In the genomic region with DNA sequence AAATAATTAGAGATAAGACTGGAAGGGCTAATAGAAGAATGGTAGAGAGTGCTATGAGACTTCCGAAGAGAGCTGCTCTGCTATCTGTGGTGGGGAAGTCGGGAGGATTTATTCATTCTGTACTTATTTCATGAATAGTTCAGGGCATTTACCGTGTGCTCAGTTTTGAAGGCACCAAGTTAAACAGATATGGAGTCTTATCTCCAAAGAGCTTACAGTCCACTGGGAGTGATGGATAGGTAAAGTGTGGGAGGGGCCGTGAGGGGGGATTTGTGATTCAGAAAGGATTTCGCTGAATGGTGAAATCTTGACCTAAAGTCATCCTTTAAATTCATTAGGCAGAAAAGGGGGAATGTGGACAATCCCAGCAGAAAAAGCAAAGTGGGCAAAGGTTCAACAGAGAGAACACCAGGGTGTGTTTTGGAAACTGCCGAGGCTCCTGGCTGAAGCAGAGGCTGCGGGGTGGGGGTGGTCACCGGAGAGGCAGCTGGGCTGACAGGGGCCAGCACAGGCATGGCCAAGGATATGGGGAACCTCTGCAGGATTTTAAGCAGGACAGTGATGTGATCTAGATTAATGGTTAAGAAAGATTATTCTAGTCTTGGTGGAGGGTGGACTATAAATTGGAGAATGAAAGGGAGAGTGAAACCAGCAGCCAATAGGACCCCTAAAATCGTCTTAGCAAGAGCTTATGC, we compare ENCODE assay signal across 16 cellular contexts.
DNase-seq lines count a peak whose midpoint lies in the region; ATAC-seq, FAIRE-seq and TF ChIP-seq lines count a peak whose summit lies in the region.
"Had no signal": no experiment of that assay in that cellular context is flagged by ENCODE, and none has a peak within 500 bp of the region (broad histone marks: within the 10 kb centered on the region; RNA-seq: fewer than 3 reads in every experiment).

No MANE protein-coding gene starts in this region.

- H3K4me2 ChIP-seq in BLaER1 treated with 17β-estradiol and CSF1 and Interleukin-3, amounts not matched to agents 10 nM and 100 nM, result peak overlapping the region; percentile 79 to 99 (median 89)

- no peaks in the 10 kb centered on the region for H3K27me3 ChIP-seq in BLaER1 treated with 17β-estradiol and CSF1 and Interleukin-3, amounts not matched to agents 10 nM and 100 nM
- H3K27me3 ChIP-seq in naive thymus-derived CD4-positive, alpha-beta T cell (ENCODE audit: control insufficient read depth in 2 of 2, insufficient read depth in 2 of 2, low read length in 2 of 2), result no peaks in the 10 kb centered on the region
- H3K27me3 ChIP-seq: testis had no signal

- H3K27me3 Mint-ChIP-seq in activated CD8-positive, alpha-beta T cell treated with anti-CD3 and anti-CD28 coated beads, Interleukin-2, amount 10 ng/mL, durations not matched to agents 7 days and 5 days (ENCODE audit: low read depth), result no peaks in the 10 kb centered on the region
- H3K27me3 Mint-ChIP-seq in naive thymus-derived CD4-positive, alpha-beta T cell, result peaks cover 0 to 6% (median 0%) of the 10 kb centered on the region in 5 donors

- ATAC-seq in activated CD8-positive, alpha-beta T cell treated with anti-CD3 and anti-CD28 coated beads, Interleukin-2, amount 10 ng/mL, durations not matched to agents 7 days and 5 days, result no peak
- no peak for ATAC-seq in naive thymus-derived CD4-positive, alpha-beta T cell
- ATAC-seq in GM19452 (IDR thresholded peaks at IDR 0.05; ENCODE audit: unreplicated experiment), result no peak

- H3K27ac ChIP-seq in BLaER1 treated with 17β-estradiol and CSF1 and Interleukin-3, amounts not matched to agents 10 nM and 100 nM, result peak overlapping the region; percentile 78 to 95 (median 88)
- peak overlapping the region; percentile 84 for H3K27ac ChIP-seq in naive thymus-derived CD4-positive, alpha-beta T cell (ENCODE audit: low read depth, low read length)
- H3K27ac ChIP-seq: esophagus muscularis mucosa, prostate gland had no signal

- TF ChIP-seq POLR2A in GM12891 (IDR thresholded peaks at IDR 0.05; ENCODE audit: low read depth, low read length), result no peak

- intact Hi-C loops in naive thymus-derived CD4-positive, alpha-beta T cell (cut with micrococcal nuclease), result loop anchor here in 1 of 2 donors (1.0 to 10.0 kb wide), 2 partner anchors 71 to 1452 kb away; a partner anchor contains a TSS

- CTCF ChIA-PET in activated CD8-positive, alpha-beta T cell treated with anti-CD3 and anti-CD28 coated beads, Interleukin-2, amount 10 ng/mL, durations not matched to agents 7 days and 5 days (lab: Charles Lee), result interaction anchor here (0.8 to 7.5 kb wide), 20 partner anchors 9 to 166 kb away, joined by 3 to 108 read pairs (median 4); a partner anchor contains a TSS
- CTCF ChIA-PET in naive thymus-derived CD4-positive, alpha-beta T cell (lab: Charles Lee), result interaction anchor here (0.5 to 5.9 kb wide), 11 partner anchors 9 to 110 kb away, joined by 3 to 45 read pairs (median 3); a partner anchor contains a TSS

- DNase-seq in GM12891 (ENCODE audit: insufficient read length, low spot score) (no peak), NCI-H1694 (lab: John Stamatoyannopoulos, UW) (no peak), RCC 7860 (ENCODE audit: low spot score) (no peak)
- no peak for DNase-seq in activated CD8-positive, alpha-beta T cell treated with anti-CD3 and anti-CD28 coated beads, Interleukin-2, amount 10 ng/mL, durations not matched to agents 7 days and 5 days
- no peak for DNase-seq in naive thymus-derived CD4-positive, alpha-beta T cell
- DNase-seq: amygdala, cortex of kidney, GDM1, NCI-H2107, SHP77, testis had no signal

- POLR2A ChIA-PET in activated CD8-positive, alpha-beta T cell treated with anti-CD3 and anti-CD28 coated beads, Interleukin-2, amount 10 ng/mL, durations not matched to agents 7 days and 5 days (lab: Charles Lee), result interaction anchor here (0.8 to 4.8 kb wide), 12 partner anchors 19 to 115 kb away, joined by 3 to 31 read pairs (median 6); a partner anchor contains a TSS
- POLR2A ChIA-PET in naive thymus-derived CD4-positive, alpha-beta T cell (lab: Charles Lee), result interaction anchor here (0.7 to 10.9 kb wide), 12 partner anchors 8 to 84 kb away, joined by 3 to 99 read pairs (median 14); no protein-coding TSS in a partner anchor

- H3K27ac Mint-ChIP-seq in activated CD8-positive, alpha-beta T cell treated with anti-CD3 and anti-CD28 coated beads, Interleukin-2, amount 10 ng/mL, durations not matched to agents 7 days and 5 days, result no peak overlapping the region
- peak overlapping the region in 1 of 9 donors; percentile 62 for H3K27ac Mint-ChIP-seq in naive thymus-derived CD4-positive, alpha-beta T cell

- peaks cover 0 to 88% (median 14%) of the 10 kb centered on the region in 11 experiments; a peak in 11 of 22 replicates for H4K20me1 ChIP-seq in BLaER1 treated with 17β-estradiol and CSF1 and Interleukin-3, amounts not matched to agents 10 nM and 100 nM

- peak overlapping the region; percentile 43 to 81 (median 65); a peak in 21 of 22 replicates for H3K9ac ChIP-seq in BLaER1 treated with 17β-estradiol and CSF1 and Interleukin-3, amounts not matched to agents 10 nM and 100 nM

- H3K9me3 Mint-ChIP-seq in activated CD8-positive, alpha-beta T cell treated with anti-CD3 and anti-CD28 coated beads, Interleukin-2, amount 10 ng/mL, durations not matched to agents 7 days and 5 days (ENCODE audit: insufficient read depth), result no peaks in the 10 kb centered on the region
- H3K9me3 Mint-ChIP-seq in naive thymus-derived CD4-positive, alpha-beta T cell, result peaks cover 0 to 4% (median 0%) of the 10 kb centered on the region in 11 donors

- peak overlapping the region in 4 of 10 experiments; percentile 1 to 8 (median 4); a peak in 2 of 20 replicates for H3K4me3 ChIP-seq in BLaER1 treated with 17β-estradiol and CSF1 and Interleukin-3, amounts not matched to agents 10 nM and 100 nM
- no peak overlapping the region for H3K4me3 ChIP-seq in naive thymus-derived CD4-positive, alpha-beta T cell (ENCODE audit: low read length)
- H3K4me3 ChIP-seq: esophagus muscularis mucosa, heart right ventricle, prostate gland, testis had no signal

- FAIRE-seq in GM12891 (lab: Jason Lieb, UNC), result peak; percentile 33
- FAIRE-seq in RCC 7860 (lab: Jason Lieb, UNC), result no peak

- H3K4me1 ChIP-seq in BLaER1 treated with 17β-estradiol and CSF1 and Interleukin-3, amounts not matched to agents 10 nM and 100 nM, result peaks cover 100% of the 10 kb centered on the region in 10 experiments
- H3K4me1 ChIP-seq in naive thymus-derived CD4-positive, alpha-beta T cell (ENCODE audit: control insufficient read depth in 2 of 2, insufficient read depth in 2 of 2, low read length in 2 of 2), result peaks cover 63 to 64% of the 10 kb centered on the region in 2 donors
- H3K4me1 ChIP-seq: prostate gland had no signal

- no peaks in the 10 kb centered on the region for H3K9me3 ChIP-seq in BLaER1 treated with 17β-estradiol and CSF1 and Interleukin-3, amounts not matched to agents 10 nM and 100 nM (replicated peaks in 1 of 11)
- H3K9me3 ChIP-seq in naive thymus-derived CD4-positive, alpha-beta T cell (ENCODE audit: control insufficient read depth in 2 of 3, low read length in 3 of 3), result no peaks in the 10 kb centered on the region
- H3K9me3 ChIP-seq: esophagus muscularis mucosa, heart right ventricle, prostate gland, testis had no signal

- peaks cover 0 to 63% (median 30%) of the 10 kb centered on the region in 11 experiments; a peak in 17 of 22 replicates for H3K36me3 ChIP-seq in BLaER1 treated with 17β-estradiol and CSF1 and Interleukin-3, amounts not matched to agents 10 nM and 100 nM
- H3K36me3 ChIP-seq in naive thymus-derived CD4-positive, alpha-beta T cell (ENCODE audit: control insufficient read depth in 2 of 3, insufficient read depth in 3 of 3, low read length in 3 of 3), result no peaks in the 10 kb centered on the region
- H3K36me3 ChIP-seq: esophagus muscularis mucosa, heart right ventricle, prostate gland had no signal

- peak overlapping the region; percentile 41 for H3K4me3 Mint-ChIP-seq in activated CD8-positive, alpha-beta T cell treated with anti-CD3 and anti-CD28 coated beads, Interleukin-2, amount 10 ng/mL, durations not matched to agents 7 days and 5 days
- H3K4me3 Mint-ChIP-seq in naive thymus-derived CD4-positive, alpha-beta T cell, result peak overlapping the region in 5 of 10 donors; percentile 21 to 65 (median 54)

- H3K36me3 Mint-ChIP-seq in activated CD8-positive, alpha-beta T cell treated with anti-CD3 and anti-CD28 coated beads, Interleukin-2, amount 10 ng/mL, durations not matched to agents 7 days and 5 days (ENCODE audit: low read depth), result peaks cover 45% of the 10 kb centered on the region
- peaks cover 0 to 5% (median 0%) of the 10 kb centered on the region in 5 donors for H3K36me3 Mint-ChIP-seq in naive thymus-derived CD4-positive, alpha-beta T cell

- peaks cover 27% of the 10 kb centered on the region for H3K4me1 Mint-ChIP-seq in activated CD8-positive, alpha-beta T cell treated with anti-CD3 and anti-CD28 coated beads, Interleukin-2, amount 10 ng/mL, durations not matched to agents 7 days and 5 days (ENCODE audit: low read depth)
- H3K4me1 Mint-ChIP-seq in naive thymus-derived CD4-positive, alpha-beta T cell, result peaks cover 0 to 61% (median 20%) of the 10 kb centered on the region in 7 donors

TF ChIP-seq in GM12891, 5 proteins besides CTCF, POLR2A, EP300 and RAD21:
- no peak for TF ChIP-seq TAF1 (IDR thresholded peaks at IDR 0.05; ENCODE audit: low read depth, low read length)
- no peak for TF ChIP-seq PAX5 (IDR thresholded peaks at IDR 0.05; ENCODE audit: insufficient read depth, low read length, severe bottlenecking)
- TF ChIP-seq POLR2AphosphoS5 (IDR thresholded peaks at IDR 0.05; ENCODE audit: low read depth, low read length), result no peak
- no peak for TF ChIP-seq POU2F2 (IDR thresholded peaks at IDR 0.05; ENCODE audit: low read depth, low read length)
- TF ChIP-seq SPI1 (IDR thresholded peaks at IDR 0.05; ENCODE audit: low read depth, low read length), result no peak
